ENCODE assay signal across 12 cellular contexts in genomic region chr2:192940767-192941166, GRCh38.
"Had no signal": no experiment of that assay in that cellular context is flagged by ENCODE, and none has a peak within 500 bp of the region (broad histone marks: within the 10 kb centered on the region; RNA-seq: fewer than 3 reads in every experiment).

No MANE protein-coding gene starts in this region.

- H3K9me3 ChIP-seq: sigmoid colon, transverse colon had no signal

- H3K36me3 ChIP-seq: esophagus muscularis mucosa, sigmoid colon, transverse colon had no signal

- H3K4me3 ChIP-seq: esophagus muscularis mucosa, sigmoid colon, transverse colon had no signal

- H3K4me1 ChIP-seq: esophagus muscularis mucosa, sigmoid colon, transverse colon had no signal

- ATAC-seq: activated CD4-positive, CD25-positive, alpha-beta regulatory T cell treated with anti-CD3 and anti-CD28 coated beads, Interleukin-2, amount 50 U/mL, for 24 hours; left ventricle myocardium superior had no signal

- H3K27me3 ChIP-seq: esophagus muscularis mucosa, sigmoid colon, transverse colon had no signal

- DNase-seq: activated effector memory CD4-positive, alpha-beta T cell treated with Interleukin-2 at 50 U/mL for 16 hours; activated T-cell treated with anti-CD3 and anti-CD28 coated beads, Interleukin-2, amount 50 U/mL, for 1 hour; cerebellar nuclear complex; dermis blood vessel endothelial cell; left ventricle myocardium superior; mesenchymal stem cell; sigmoid colon; stimulated activated naive CD4-positive, alpha-beta T cell; substantia nigra; transverse colon had no signal

- H3K27ac ChIP-seq: esophagus muscularis mucosa, sigmoid colon, transverse colon had no signal
